Comparison of ENCODE assay signal across 8 cellular contexts in the genomic region with DNA sequence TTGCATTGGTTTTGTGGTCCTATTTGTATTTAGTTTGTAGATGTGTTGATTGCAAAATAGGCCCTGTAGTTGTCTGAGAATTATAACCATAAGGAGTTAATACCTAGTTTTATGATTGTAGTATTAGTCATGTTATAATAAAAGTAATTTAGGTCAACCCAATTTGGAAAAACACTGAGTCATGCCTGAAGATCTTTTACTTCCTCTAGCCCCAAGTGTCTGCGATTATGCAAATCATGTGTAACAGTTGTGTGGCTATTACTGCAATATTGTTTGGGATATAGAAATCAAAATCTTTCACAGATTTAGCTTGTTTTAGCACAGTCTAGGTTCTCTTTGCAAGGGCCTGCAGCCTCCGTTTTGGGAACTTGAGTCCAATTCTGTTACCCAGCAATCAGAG. TPM values are rescaled to one million over a fixed set of nuclear protein-coding genes. Genes with fewer than 3 reads are reported as not detected.
DNase-seq lines count a peak whose midpoint lies in the region; ATAC-seq and TF ChIP-seq lines count a peak whose summit lies in the region.

No MANE protein-coding gene starts in this region.

- no peak overlapping the region for H4K8ac ChIP-seq in mesendoderm (ENCODE audit: low read depth, low read length)

- H3K36me3 Mint-ChIP-seq in activated T-cell treated with anti-CD3 and anti-CD28 coated beads, Interleukin-2, amount 50 U/mL, for 24 hours (ENCODE audit: low read depth): peaks cover 8% of the 10 kb centered on the region

- H3K27ac ChIP-seq in thoracic aorta (peak overlapping the region; percentile 80 to 86), mesendoderm (ENCODE audit: low read depth, low read length) (no peak overlapping the region)

- no peak overlapping the region for H3K9ac ChIP-seq in mesendoderm (ENCODE audit: low read length)

- ATAC-seq in GM18505 (IDR thresholded peaks at IDR 0.05; ENCODE audit: unreplicated experiment) (peak; percentile 76), HG02642 (IDR thresholded peaks at IDR 0.05; ENCODE audit: poor library complexity, unreplicated experiment) (peak; percentile 74), thoracic aorta (ENCODE audit: insufficient number of reproducible peaks, low FRiP score, low read depth) (peak; percentile 84)

- H3K4me1 ChIP-seq in thoracic aorta (ENCODE audit: control insufficient read depth in 1 of 2, low read depth in 2 of 2) (peaks cover 20 to 39% of the 10 kb centered on the region in 2 donors), mesendoderm (ENCODE audit: control insufficient read depth, low read depth, low read length) (no peaks in the 10 kb centered on the region)

- no peak overlapping the region for H2BK15ac ChIP-seq in mesendoderm (replicated peaks; ENCODE audit: low read depth)

- peaks cover 20% of the 10 kb centered on the region for H3K4me1 Mint-ChIP-seq in activated T-cell treated with anti-CD3 and anti-CD28 coated beads, Interleukin-2, amount 50 U/mL, for 24 hours (ENCODE audit: low read depth)

- no peak overlapping the region for H3K23ac ChIP-seq in mesendoderm (ENCODE audit: low read length)

- H2AK5ac ChIP-seq in mesendoderm (ENCODE audit: low read length): no peak overlapping the region

- H3K4me2 ChIP-seq in mesendoderm (ENCODE audit: low read length): no peak overlapping the region

- H3K79me1 ChIP-seq in mesendoderm (ENCODE audit: low read length): no peaks in the 10 kb centered on the region

- no peaks in the 10 kb centered on the region for H3K9me3 ChIP-seq in thoracic aorta

- H3K27me3 ChIP-seq in thoracic aorta (replicated peaks; ENCODE audit: insufficient read depth): no peaks in the 10 kb centered on the region
- H3K27me3 ChIP-seq in mesendoderm (ENCODE audit: insufficient read depth, low read length, poor library complexity): no peaks in the 10 kb centered on the region

- H3K36me3 ChIP-seq in thoracic aorta: no peaks in the 10 kb centered on the region
- no peaks in the 10 kb centered on the region for H3K36me3 ChIP-seq in mesendoderm (ENCODE audit: control insufficient read depth, insufficient read depth, low read length)

- H3K79me2 ChIP-seq in mesendoderm (ENCODE audit: control insufficient read depth, insufficient read depth, low read length): no peaks in the 10 kb centered on the region

- no peak overlapping the region for H2BK5ac ChIP-seq in mesendoderm (ENCODE audit: low read length)

- no peak for TF ChIP-seq CTCF in fibroblast of pulmonary artery (IDR thresholded peaks at IDR 0.05; ENCODE audit: low read length, missing control alignments)
- no peak for TF ChIP-seq CTCF in thoracic aorta (IDR thresholded peaks at IDR 0.05)

- no peak overlapping the region for H3K27ac Mint-ChIP-seq in activated T-cell treated with anti-CD3 and anti-CD28 coated beads, Interleukin-2, amount 50 U/mL, for 24 hours

- no peak overlapping the region for H3K4ac ChIP-seq in mesendoderm (ENCODE audit: low read depth, low read length)

- no peak overlapping the region for H3K4me3 ChIP-seq in fibroblast of pulmonary artery (replicated peaks; ENCODE audit: low read depth, low read length)
- peak overlapping the region; percentile 59 for H3K4me3 ChIP-seq in thoracic aorta
- no peak overlapping the region for H3K4me3 ChIP-seq in mesendoderm (ENCODE audit: low read length)

- H3K4me3 Mint-ChIP-seq in activated T-cell treated with anti-CD3 and anti-CD28 coated beads, Interleukin-2, amount 50 U/mL, for 24 hours: no peak overlapping the region

- H3K18ac ChIP-seq in mesendoderm (ENCODE audit: low read length): no peak overlapping the region

- no peaks in the 10 kb centered on the region for H3K9me3 Mint-ChIP-seq in activated T-cell treated with anti-CD3 and anti-CD28 coated beads, Interleukin-2, amount 50 U/mL, for 24 hours

- no peak for TF ChIP-seq POLR2A in GM18505 (IDR thresholded peaks at IDR 0.05; ENCODE audit: borderline replicate concordance, extremely low read depth, insufficient read depth, insufficient read length)

- no peak overlapping the region for H4K5ac ChIP-seq in mesendoderm (ENCODE audit: low read length)

- H3K27me3 Mint-ChIP-seq in activated T-cell treated with anti-CD3 and anti-CD28 coated beads, Interleukin-2, amount 50 U/mL, for 24 hours: no peaks in the 10 kb centered on the region

- WGBS in mesendoderm (ENCODE audit: extremely low coverage, insufficient coverage, low lambda C conversion rate): no CpG with 5 or more reads among the region's 2 CpGs

- H3K56ac ChIP-seq in mesendoderm (ENCODE audit: low read length): no peak overlapping the region

- peak; percentile 74 for DNase-seq in OCI-M1 (lab: John Stamatoyannopoulos, UW)
- peak; percentile 75 for DNase-seq in fibroblast of pulmonary artery (ENCODE audit: low read depth)
- DNase-seq in thoracic aorta (ENCODE audit: low spot score): no peak
- no peak for DNase-seq in NCI-H2029 (lab: John Stamatoyannopoulos, UW)
- DNase-seq in mesendoderm: no peak
- no peak for DNase-seq in activated T-cell treated with anti-CD3 and anti-CD28 coated beads, Interleukin-2, amount 50 U/mL, for 24 hours

- no peak overlapping the region for H2BK120ac ChIP-seq in mesendoderm (ENCODE audit: low read depth, low read length)

RNA-seq across cellular contexts. Expression of gene SRD5A3, which starts 12.6 kb away (rescaled TPM):
- 1 to 10 TPM; 5.4 to 6.4 TPM for total RNA-seq in thoracic aorta
- polyA plus RNA-seq in mesendoderm (2013, experiment 1 of 2): 23.8 TPM
- 24.5 TPM for polyA plus RNA-seq in mesendoderm (2013, experiment 2 of 2)

RNA-seq across cellular contexts. Expression of gene TMEM165, which starts 37.1 kb away (rescaled TPM):
- total RNA-seq in thoracic aorta: 100 to 1,000 TPM; 185 to 360 TPM
- 56.3 TPM for polyA plus RNA-seq in mesendoderm (2013, experiment 1 of 2)
- polyA plus RNA-seq in mesendoderm (2013, experiment 2 of 2): 55.1 TPM

Comparison
In these comparisons a context has a peak if more than half of its experiments do, and no peak if none do; other contexts are left out.
1. DNase-seq: peak in OCI-M1 (single experiment) and fibroblast of pulmonary artery (single experiment); none in thoracic aorta (single experiment), NCI-H2029 (single experiment), mesendoderm (single experiment) and activated T-cell treated with anti-CD3 and anti-CD28 coated beads, Interleukin-2, amount 50 U/mL, for 24 hours (single experiment).
2. Peak in every context shown above with its lines, with median percentiles within 50 percentile points of each other: ATAC-seq.